Comparison of ENCODE assay signal across 14 cellular contexts in genomic region chr12:22738945-22739344, GRCh38.
"Had no signal": no experiment of that assay in that cellular context is flagged by ENCODE, and none has a peak within 500 bp of the region (broad histone marks: within the 10 kb centered on the region; RNA-seq: fewer than 3 reads in every experiment).

No MANE protein-coding gene starts in this region.

- H3K4me3 ChIP-seq: adrenal gland, psoas muscle, thoracic aorta had no signal

- H3K27ac ChIP-seq: adrenal gland, brain microvascular endothelial cell, foreskin keratinocyte, psoas muscle, thoracic aorta had no signal

- H3K27me3 ChIP-seq: adrenal gland, brain microvascular endothelial cell, foreskin keratinocyte had no signal

- H3K36me3 ChIP-seq: adrenal gland, brain microvascular endothelial cell, thoracic aorta had no signal

- DNase-seq: activated B cell treated with CpG ODN at 0.5 μM for 24 hours; activated CD4-positive, alpha-beta T cell treated with anti-CD3 and anti-CD28 coated beads, Interleukin-2, amount 10 ng/mL, durations not matched to agents 7 days and 5 days; activated naive CD4-positive, alpha-beta T cell treated with anti-CD3 and anti-CD28 coated beads, Interleukin-2, amount 10 ng/mL, durations not matched to agents 7 days and 5 days; activated T-cell treated with anti-CD3 and anti-CD28 coated beads for 4 hours; adrenal gland; brain microvascular endothelial cell; cerebellar nuclear complex; dermis blood vessel endothelial cell; foreskin keratinocyte; head of caudate nucleus; psoas muscle; stimulated activated CD4-positive, alpha-beta T cell treated with anti-CD3 and anti-CD28 coated beads, Interleukin-4, amount 100 ng/mL, for 1 hour; stimulated activated CD8-positive, alpha-beta memory T cell treated with anti-CD3 and anti-CD28 coated beads, Interleukin-4, amount 100 ng/mL, for 48 hours had no signal

- H3K4me1 ChIP-seq: adrenal gland, foreskin keratinocyte, psoas muscle had no signal

- H3K9me3 ChIP-seq: adrenal gland, psoas muscle, thoracic aorta had no signal
